ENCODE assay signal across 30 cellular contexts in the genomic region with DNA sequence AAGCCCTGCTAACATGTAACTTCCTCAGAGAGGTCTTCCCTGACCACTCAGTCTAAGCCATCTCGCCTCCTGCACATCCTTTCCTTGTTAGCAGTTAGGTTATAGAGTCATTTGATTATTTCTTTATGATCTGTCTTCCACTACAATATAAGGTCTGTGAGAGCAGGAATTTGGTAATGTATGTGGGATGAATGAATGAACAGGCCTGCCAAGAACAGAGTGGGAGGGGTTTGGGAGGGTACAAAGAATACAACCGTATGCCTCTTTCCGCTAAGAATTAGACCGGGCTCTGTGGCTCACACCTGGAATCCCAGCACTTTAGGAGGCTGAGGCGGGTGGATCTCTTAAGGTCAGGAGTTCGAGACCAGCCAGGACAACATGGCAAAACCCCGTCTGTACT. TPM values are rescaled to one million over a fixed set of nuclear protein-coding genes. Genes with fewer than 3 reads are reported as not detected.
"Had no signal": no experiment of that assay in that cellular context is flagged by ENCODE, and none has a peak within 500 bp of the region (broad histone marks: within the 10 kb centered on the region; RNA-seq: fewer than 3 reads in every experiment).

No MANE protein-coding gene starts in this region.

- FAIRE-seq: bronchial epithelial cell had no signal

- H3K4me1 ChIP-seq: ascending aorta had no signal

- H3K27ac ChIP-seq: ascending aorta, body of pancreas, PC-9 had no signal

- H3K36me3 ChIP-seq: ascending aorta had no signal

- H3K36me3 Mint-ChIP-seq: activated naive CD4-positive, alpha-beta T cell treated with anti-CD3 and anti-CD28 coated beads, Interleukin-2, amount 50 U/mL, for 24 hours had no signal

- H3K4me2 ChIP-seq: PC-9 had no signal

- H3K4me3 ChIP-seq: ascending aorta, body of pancreas, PC-9 had no signal

- H3K27me3 ChIP-seq: ascending aorta, body of pancreas had no signal

- H3K9me3 ChIP-seq: ascending aorta, body of pancreas had no signal

- H3K4me3 Mint-ChIP-seq: activated CD8-positive, alpha-beta T cell treated with anti-CD3 and anti-CD28 coated beads, Interleukin-2, amount 10 ng/mL, durations not matched to agents 7 days and 5 days; activated naive CD4-positive, alpha-beta T cell treated with anti-CD3 and anti-CD28 coated beads, Interleukin-2, amount 50 U/mL, for 24 hours; activated naive CD8-positive, alpha-beta T cell treated with anti-CD3 and anti-CD28 coated beads, Interleukin-2, amount 50 U/mL, for 24 hours; activated T-cell treated with anti-CD3 and anti-CD28 coated beads, Interleukin-2, amount 50 U/mL, for 24 hours; activated T-helper 1 cell treated with anti-CD3 and anti-CD28 coated beads, Interleukin-12 subunit alpha, Interleukin-12 subunit beta, Interleukin-2, Interleukin-4 antibody, amounts not matched to agents 30 ng/mL and 10 ng/mL and 1 ng/mL, durations not matched to agents 14 hours and 24 hours and 36 hours had no signal

- H3K27ac Mint-ChIP-seq: activated naive CD4-positive, alpha-beta T cell treated with anti-CD3 and anti-CD28 coated beads, Interleukin-2, amount 50 U/mL, for 24 hours; activated naive CD8-positive, alpha-beta T cell treated with anti-CD3 and anti-CD28 coated beads, Interleukin-2, amount 50 U/mL, for 24 hours; activated T-cell treated with anti-CD3 and anti-CD28 coated beads, Interleukin-2, amount 50 U/mL, for 24 hours; activated T-helper 1 cell treated with anti-CD3 and anti-CD28 coated beads, Interleukin-12 subunit alpha, Interleukin-12 subunit beta, Interleukin-2, Interleukin-4 antibody, amounts not matched to agents 30 ng/mL and 10 ng/mL and 1 ng/mL, durations not matched to agents 14 hours and 24 hours and 36 hours had no signal

- ATAC-seq: activated CD8-positive, alpha-beta T cell treated with anti-CD3 and anti-CD28 coated beads, Interleukin-2, amount 10 ng/mL, durations not matched to agents 7 days and 5 days; activated naive CD8-positive, alpha-beta T cell treated with anti-CD3 and anti-CD28 coated beads, Interleukin-2, amount 50 U/mL, for 24 hours; body of pancreas had no signal

- H3K4me1 Mint-ChIP-seq: activated naive CD4-positive, alpha-beta T cell treated with anti-CD3 and anti-CD28 coated beads, Interleukin-2, amount 50 U/mL, for 24 hours had no signal

- DNase-seq: activated CD4-positive, alpha-beta T cell treated with anti-CD3 and anti-CD28 coated beads for 48 hours; activated CD4-positive, alpha-beta T cell treated with anti-CD3 and anti-CD28 coated beads, Interleukin-2, amount 50 U/mL, for 4 hours; activated CD4-positive, CD25-positive, alpha-beta regulatory T cell treated with anti-CD3 and anti-CD28 coated beads, Interleukin-2, amount 50 U/mL, for 72 hours; activated CD8-positive, alpha-beta T cell treated with anti-CD3 and anti-CD28 coated beads, Interleukin-2, amount 10 ng/mL, durations not matched to agents 7 days and 5 days; activated effector memory CD4-positive, alpha-beta T cell treated with Interleukin-2 at 50 U/mL for 16 hours; activated naive CD4-positive, alpha-beta T cell; activated naive CD8-positive, alpha-beta T cell treated with anti-CD3 and anti-CD28 coated beads, Interleukin-2, amount 50 U/mL, for 24 hours; activated T-cell treated with anti-CD3 and anti-CD28 coated beads, Interleukin-2, amount 50 U/mL, for 24 hours; amniotic stem cell; body of pancreas; central memory CD4-positive, alpha-beta T cell; KBM-7; MV-4-11; NCI-H1092 treated with DMSO at 0.1 percent for 48 hours; NCI-H1417 treated with DMSO at 0.1 percent for 48 hours; NCI-H1694; NCI-H2029; NCI-H2107; NCI-H2171 treated with DMSO at 0.1 percent for 48 hours; NCI-H226; NCI-H526 treated with DMSO at 0.1 percent for 48 hours; NCI-H82; NK-92 treated with Interleukin-12 subunit alpha and Interleukin-12 subunit beta, amount 100 ng/mL, for 24 hours; PC-9; SIG-M5; T-helper 1 cell had no signal

- H3K27me3 Mint-ChIP-seq: activated naive CD4-positive, alpha-beta T cell treated with anti-CD3 and anti-CD28 coated beads, Interleukin-2, amount 50 U/mL, for 24 hours had no signal

- H2AFZ ChIP-seq: PC-9 had no signal

- H3K9me3 Mint-ChIP-seq: activated naive CD4-positive, alpha-beta T cell treated with anti-CD3 and anti-CD28 coated beads, Interleukin-2, amount 50 U/mL, for 24 hours; activated naive CD8-positive, alpha-beta T cell treated with anti-CD3 and anti-CD28 coated beads, Interleukin-2, amount 50 U/mL, for 24 hours; activated T-cell treated with anti-CD3 and anti-CD28 coated beads, Interleukin-2, amount 50 U/mL, for 24 hours; activated T-helper 1 cell treated with anti-CD3 and anti-CD28 coated beads, Interleukin-12 subunit alpha, Interleukin-12 subunit beta, Interleukin-2, Interleukin-4 antibody, amounts not matched to agents 30 ng/mL and 10 ng/mL and 1 ng/mL, durations not matched to agents 14 hours and 24 hours and 36 hours had no signal

RNA-seq across cellular contexts. Expression of a gene that starts 32.9 kb away (rescaled TPM):
- total RNA-seq: ascending aorta had no signal
